19 cellular contexts compared by ENCODE assay signal in the genomic region with DNA sequence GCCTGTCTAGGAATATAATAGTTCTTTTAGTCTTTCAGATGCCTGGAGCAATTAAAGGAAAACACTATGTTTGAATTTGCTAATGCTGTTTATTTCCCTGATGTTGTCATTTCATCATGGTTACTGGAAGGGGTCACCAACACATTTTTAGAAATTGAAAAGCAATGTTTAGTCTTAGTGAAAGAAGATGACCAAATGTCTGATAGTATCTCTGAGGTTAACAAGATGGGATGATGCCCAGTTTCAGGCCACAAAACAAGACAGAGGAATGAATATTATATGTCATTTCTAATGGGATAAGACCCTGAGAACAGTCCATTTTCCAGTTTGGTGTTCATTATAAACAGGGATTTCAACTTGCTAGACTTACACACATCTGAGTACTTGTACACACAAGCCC.
A peak's percentile ranks its signal among the peaks of the same experiment; 100 is the strongest.
DNase-seq lines count a peak whose midpoint lies in the region; ATAC-seq and TF ChIP-seq lines count a peak whose summit lies in the region.
"Had no signal": no experiment of that assay in that cellular context is flagged by ENCODE, and none has a peak within 500 bp of the region (broad histone marks: within the 10 kb centered on the region; RNA-seq: fewer than 3 reads in every experiment).

No MANE protein-coding gene starts in this region.

- peak overlapping the region; percentile 10 for H3K4me2 ChIP-seq in mammary epithelial cell (ENCODE audit: insufficient read depth, low read depth, low read length)

- H3K27me3 Mint-ChIP-seq in MCF 10A (ENCODE audit: insufficient read depth, unreplicated experiment), result no peaks in the 10 kb centered on the region

- H4K20me1 ChIP-seq in mammary epithelial cell (ENCODE audit: insufficient read depth, low read length), result no peaks in the 10 kb centered on the region

- H3K36me3 ChIP-seq in mammary epithelial cell (ENCODE audit: insufficient read depth, low read length), result no peaks in the 10 kb centered on the region
- H3K36me3 ChIP-seq: BE2C had no signal

- no TSS peak for BruUV-seq in mammary epithelial cell (replicated peaks; lab: Mats Ljungman, UMichigan)
- BruUV-seq in MCF 10A (replicated peaks; lab: Mats Ljungman, UMichigan), result no TSS peak

- H3K27me3 ChIP-seq in mammary epithelial cell (ENCODE audit: insufficient read depth, low read length), result no peaks in the 10 kb centered on the region
- H3K27me3 ChIP-seq: BE2C had no signal

- peak overlapping the region; percentile 24 for H3K9ac ChIP-seq in mammary epithelial cell (ENCODE audit: insufficient read depth, low read length)

- H3K79me2 ChIP-seq in mammary epithelial cell (ENCODE audit: insufficient read depth, low read length), result no peaks in the 10 kb centered on the region

- CTCF ChIA-PET in mammary epithelial cell (lab: Charles Lee; ENCODE audit: low non-redundant PET), result no interaction called here
- CTCF ChIA-PET in MCF 10A (lab: Yijun Ruan, JAX), result interaction anchor here (0.7 to 1.3 kb wide), 2 partner anchors 390 to 553 kb away, joined by 3 to 4 read pairs; no protein-coding TSS in a partner anchor

- no peak for ATAC-seq in GM21423 (IDR thresholded peaks at IDR 0.05; ENCODE audit: unreplicated experiment)
- ATAC-seq: HCT116 had no signal

- TF ChIP-seq CTCF in mammary epithelial cell (conservative IDR thresholded peaks at IDR 0.05 in 1 of 2, IDR thresholded peaks at IDR 0.05 in 1 of 2; ENCODE audit: extremely low read depth in 1 of 2, insufficient read depth in 1 of 2, low read depth in 1 of 2, low read length in 2 of 2), result no peak
- no peak for TF ChIP-seq CTCF in MCF 10A (IDR thresholded peaks at IDR 0.05; ENCODE audit: unreplicated experiment)

- dilution Hi-C loops in mammary epithelial cell (cut with HindIII; ENCODE audit: low sequenced_read_pairs), result no loop called here

- no peak overlapping the region for H3K4me3 Mint-ChIP-seq in MCF 10A (ENCODE audit: unreplicated experiment)

- H3K9me3 ChIP-seq in mammary epithelial cell (replicated peaks; ENCODE audit: insufficient read depth, low read length), result no peaks in the 10 kb centered on the region
- H3K9me3 ChIP-seq: BE2C had no signal

- no peaks in the 10 kb centered on the region for H3K36me3 Mint-ChIP-seq in MCF 10A (ENCODE audit: insufficient read depth, unreplicated experiment)

- no peak overlapping the region for H3K27ac Mint-ChIP-seq in MCF 10A (ENCODE audit: low read depth, unreplicated experiment)

- in situ Hi-C loops in mammary epithelial cell (cut with MboI; ENCODE audit: low sequenced_read_pairs in 2 of 2) (no loop called here), SK-MEL-5 (cut with HindIII; ENCODE audit: low pct_unique_long_range_greater_than_20kb, low sequenced_read_pairs) (no loop called here)

- peak overlapping the region; percentile 57 for H2AFZ ChIP-seq in mammary epithelial cell (ENCODE audit: low read depth, low read length)

- DNase-seq in mammary epithelial cell, result peak; percentile 57
- DNase-seq in MCF 10A (ENCODE audit: unreplicated experiment), result no peak
- DNase-seq in SK-MEL-5 (ENCODE audit: low read depth, low spot score), result peak; percentile 40
- peak; percentile 31 for DNase-seq in epidermal melanocyte (ENCODE audit: insufficient read length, low spot score)
- no peak for DNase-seq in GOT3 (lab: John Stamatoyannopoulos, UW)
- DNase-seq in NCI-H446 treated with DMSO at 0.1 percent for 48 hours (lab: John Stamatoyannopoulos, UW), result no peak
- DNase-seq: BE2C, DMS153, DND-41, KBM-7, MM.1S, NCI-H2029, NCI-H526 treated with DMSO at 0.1 percent for 48 hours, SHP77 had no signal

- no peak overlapping the region for H3K4me3 ChIP-seq in mammary epithelial cell (replicated peaks in 1 of 3; ENCODE audit: insufficient read depth in 1 of 3, low read depth in 2 of 3, low read length in 3 of 3)
- H3K4me3 ChIP-seq: SK-N-MC had no signal

- H3K4me1 ChIP-seq in mammary epithelial cell (ENCODE audit: insufficient read depth, low read length), result peaks cover 44% of the 10 kb centered on the region
- H3K4me1 ChIP-seq: BE2C had no signal

- no peaks in the 10 kb centered on the region for H3K9me3 Mint-ChIP-seq in MCF 10A (ENCODE audit: unreplicated experiment)

- POLR2A ChIA-PET in MCF 10A (lab: Yijun Ruan, JAX), result interaction anchor here (1.7 kb wide), 1 partner anchor 26 kb away, joined by 8 read pairs; no protein-coding TSS in a partner anchor

- peak overlapping the region; percentile 11 for H3K27ac ChIP-seq in mammary epithelial cell (ENCODE audit: insufficient read depth, low read depth, low read length)
- H3K27ac ChIP-seq: 22Rv1, RWPE1, SK-N-MC had no signal

- H3K4me1 Mint-ChIP-seq in MCF 10A (ENCODE audit: insufficient read depth, unreplicated experiment), result peaks cover 34% of the 10 kb centered on the region

- intact Hi-C loops in mammary epithelial cell (cut with micrococcal nuclease), result no loop called here
- intact Hi-C loops in MCF 10A (cut with micrococcal nuclease), result loop anchor here (10.0 kb wide), 3 partner anchors 138 to 432 kb away; no protein-coding TSS in a partner anchor

Comparison
In these comparisons a context has a peak if more than half of its experiments do, and no peak if none do; other contexts are left out.
1. DNase-seq: peak in mammary epithelial cell (single experiment), SK-MEL-5 (single experiment) and epidermal melanocyte (single experiment); none in MCF 10A (single experiment), GOT3 (single experiment) and NCI-H446 treated with DMSO at 0.1 percent for 48 hours (single experiment).